ENCODE assay signal across 15 cellular contexts in the genomic region with DNA sequence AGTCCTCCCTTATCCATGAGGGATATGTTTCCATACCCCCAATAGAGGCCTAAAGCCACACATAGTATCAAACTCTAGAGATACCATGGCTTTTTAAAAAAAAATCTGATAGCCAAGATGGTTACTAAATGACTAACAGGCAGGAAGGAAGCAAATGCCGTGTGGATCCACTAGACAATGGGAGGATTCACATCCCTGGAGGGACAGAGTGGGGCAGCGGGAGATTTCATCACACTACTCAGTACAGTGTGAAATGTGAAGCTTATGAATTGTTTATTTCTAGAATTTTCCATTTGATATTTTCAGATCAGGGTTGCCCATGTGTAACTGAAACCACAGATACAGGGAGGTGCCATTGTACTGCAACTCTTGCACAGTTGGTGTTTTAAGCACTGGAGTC.
"Had no signal": no experiment of that assay in that cellular context is flagged by ENCODE, and none has a peak within 500 bp of the region (broad histone marks: within the 10 kb centered on the region; RNA-seq: fewer than 3 reads in every experiment).

No MANE protein-coding gene starts in this region.

- FAIRE-seq: endothelial cell of umbilical vein, islet of Langerhans, urothelium cell line had no signal

- H3K4me3 ChIP-seq: left lung, mucosa of descending colon, tibial artery had no signal

- DNase-seq: activated CD4-positive, CD25-positive, alpha-beta regulatory T cell treated with anti-CD3 and anti-CD28 coated beads, Interleukin-2, amount 50 U/mL, for 72 hours; activated naive CD8-positive, alpha-beta T cell treated with anti-CD3 and anti-CD28 coated beads, Interleukin-2, amount 10 ng/mL, durations not matched to agents 7 days and 5 days; brain microvascular endothelial cell; cerebellar nuclear complex; effector CD8-positive, alpha-beta T cell; left lung; mammary epithelial cell; mucosa of descending colon; naive thymus-derived CD4-positive, alpha-beta T cell; stimulated activated CD4-positive, alpha-beta T cell treated with anti-CD3 and anti-CD28 coated beads, Interleukin-2, amount 100 ng/mL, for 48 hours; stimulated activated naive B cell treated with anti-CD40 and anti-IgM and Interleukin-4, amounts not matched to agents 10 μg/mL and 1 μg/mL and 100 μg/mL, for 72 hours; tibial artery had no signal
